In the genomic region with DNA sequence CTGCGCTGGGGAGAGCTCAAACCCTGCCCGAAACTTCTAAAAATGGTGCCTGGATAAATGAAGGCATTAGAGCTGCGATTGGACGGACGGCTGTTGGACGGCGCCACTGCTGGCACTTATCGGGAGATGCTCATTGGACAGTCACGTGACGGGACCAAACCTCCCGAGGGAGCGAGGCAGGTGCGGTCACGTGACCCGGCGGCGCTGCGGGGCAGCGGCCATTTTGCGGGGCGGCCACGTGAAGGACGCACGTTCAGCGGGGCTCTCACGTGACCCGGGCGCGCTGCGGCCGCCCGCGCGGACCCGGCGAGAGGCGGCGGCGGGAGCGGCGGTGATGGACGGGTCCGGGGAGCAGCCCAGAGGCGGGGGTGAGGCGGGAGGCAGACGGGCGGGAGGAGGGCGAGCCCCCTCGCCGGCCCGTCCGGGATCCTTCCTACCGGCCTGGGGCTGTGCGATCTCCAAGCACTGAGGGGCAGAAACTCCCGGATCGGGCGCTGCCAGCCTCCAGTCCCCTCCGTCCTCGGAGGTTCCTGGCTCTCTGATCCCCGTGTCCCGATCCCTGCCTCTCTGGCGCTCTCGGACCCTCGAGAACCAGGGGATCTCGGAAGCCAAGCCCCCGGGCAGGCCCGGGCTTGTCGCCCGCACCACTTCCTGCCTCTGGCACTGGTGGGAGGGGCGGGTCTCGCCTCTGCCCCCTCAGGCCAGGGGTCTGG, we compare ENCODE assay signal across 1 cellular context.
A peak's percentile ranks its signal among the peaks of the same experiment; 100 is the strongest.
TF ChIP-seq lines count a peak whose summit lies in the region.

A gene (plus strand): TSS at position 281 of the 713 bp plus-strand sequence. CDS start 54 bp downstream, at position 335.

TF ChIP-seq in HepG2, 621 proteins besides CTCF, POLR2A, EP300 and RAD21 (continued from another document and continues in another):
- TF ChIP-seq, protein P1, sequence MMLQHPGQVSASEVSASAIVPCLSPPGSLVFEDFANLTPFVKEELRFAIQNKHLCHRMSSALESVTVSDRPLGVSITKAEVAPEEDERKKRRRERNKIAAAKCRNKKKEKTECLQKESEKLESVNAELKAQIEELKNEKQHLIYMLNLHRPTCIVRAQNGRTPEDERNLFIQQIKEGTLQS (CRISPR knock-in tag; IDR thresholded peaks at IDR 0.05), result no peak
- peak; percentile 76 for TF ChIP-seq TBX2 (CRISPR knock-in tag; IDR thresholded peaks at IDR 0.05; ENCODE audit: borderline replicate concordance)
- TF ChIP-seq ZSCAN12 (CRISPR knock-in tag; IDR thresholded peaks at IDR 0.05), result peak; percentile 50; the same call in 1 of the 2 replicates
- TF ChIP-seq RORA (CRISPR knock-in tag; IDR thresholded peaks at IDR 0.05), result no peak
- TF ChIP-seq, protein P2, sequence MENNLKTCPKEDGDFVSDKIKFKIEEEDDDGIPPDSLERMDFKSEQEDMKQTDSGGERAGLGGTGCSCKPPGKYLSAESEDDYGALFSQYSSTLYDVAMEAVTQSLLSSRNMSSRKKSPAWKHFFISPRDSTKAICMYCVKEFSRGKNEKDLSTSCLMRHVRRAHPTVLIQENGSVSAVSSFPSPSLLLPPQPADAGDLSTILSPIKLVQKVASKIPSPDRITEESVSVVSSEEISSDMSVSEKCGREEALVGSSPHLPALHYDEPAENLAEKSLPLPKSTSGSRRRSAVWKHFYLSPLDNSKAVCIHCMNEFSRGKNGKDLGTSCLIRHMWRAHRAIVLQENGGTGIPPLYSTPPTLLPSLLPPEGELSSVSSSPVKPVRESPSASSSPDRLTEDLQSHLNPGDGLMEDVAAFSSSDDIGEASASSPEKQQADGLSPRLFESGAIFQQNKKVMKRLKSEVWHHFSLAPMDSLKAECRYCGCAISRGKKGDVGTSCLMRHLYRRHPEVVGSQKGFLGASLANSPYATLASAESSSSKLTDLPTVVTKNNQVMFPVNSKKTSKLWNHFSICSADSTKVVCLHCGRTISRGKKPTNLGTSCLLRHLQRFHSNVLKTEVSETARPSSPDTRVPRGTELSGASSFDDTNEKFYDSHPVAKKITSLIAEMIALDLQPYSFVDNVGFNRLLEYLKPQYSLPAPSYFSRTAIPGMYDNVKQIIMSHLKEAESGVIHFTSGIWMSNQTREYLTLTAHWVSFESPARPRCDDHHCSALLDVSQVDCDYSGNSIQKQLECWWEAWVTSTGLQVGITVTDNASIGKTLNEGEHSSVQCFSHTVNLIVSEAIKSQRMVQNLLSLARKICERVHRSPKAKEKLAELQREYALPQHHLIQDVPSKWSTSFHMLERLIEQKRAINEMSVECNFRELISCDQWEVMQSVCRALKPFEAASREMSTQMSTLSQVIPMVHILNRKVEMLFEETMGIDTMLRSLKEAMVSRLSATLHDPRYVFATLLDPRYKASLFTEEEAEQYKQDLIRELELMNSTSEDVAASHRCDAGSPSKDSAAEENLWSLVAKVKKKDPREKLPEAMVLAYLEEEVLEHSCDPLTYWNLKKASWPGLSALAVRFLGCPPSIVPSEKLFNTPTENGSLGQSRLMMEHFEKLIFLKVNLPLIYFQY (CRISPR knock-in tag; IDR thresholded peaks at IDR 0.05; ENCODE audit: borderline replicate concordance), result no peak; the same call in 1 of the 2 replicates
- TF ChIP-seq ZNF260 (CRISPR knock-in tag; IDR thresholded peaks at IDR 0.05; ENCODE audit: borderline replicate concordance, low read depth), result no peak
- TF ChIP-seq ZNF292 (CRISPR knock-in tag; IDR thresholded peaks at IDR 0.05; ENCODE audit: borderline replicate concordance, low read depth), result no peak
- TF ChIP-seq, protein P3, sequence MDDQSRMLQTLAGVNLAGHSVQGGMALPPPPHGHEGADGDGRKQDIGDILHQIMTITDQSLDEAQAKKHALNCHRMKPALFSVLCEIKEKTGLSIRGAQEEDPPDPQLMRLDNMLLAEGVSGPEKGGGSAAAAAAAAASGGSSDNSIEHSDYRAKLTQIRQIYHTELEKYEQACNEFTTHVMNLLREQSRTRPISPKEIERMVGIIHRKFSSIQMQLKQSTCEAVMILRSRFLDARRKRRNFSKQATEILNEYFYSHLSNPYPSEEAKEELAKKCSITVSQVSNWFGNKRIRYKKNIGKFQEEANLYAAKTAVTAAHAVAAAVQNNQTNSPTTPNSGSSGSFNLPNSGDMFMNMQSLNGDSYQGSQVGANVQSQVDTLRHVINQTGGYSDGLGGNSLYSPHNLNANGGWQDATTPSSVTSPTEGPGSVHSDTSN (CRISPR knock-in tag; IDR thresholded peaks at IDR 0.05; ENCODE audit: borderline replicate concordance), result no peak
- no peak for TF ChIP-seq NFE2L2 (IDR thresholded peaks at IDR 0.05; ENCODE audit: low read length)
- TF ChIP-seq, protein P4, sequence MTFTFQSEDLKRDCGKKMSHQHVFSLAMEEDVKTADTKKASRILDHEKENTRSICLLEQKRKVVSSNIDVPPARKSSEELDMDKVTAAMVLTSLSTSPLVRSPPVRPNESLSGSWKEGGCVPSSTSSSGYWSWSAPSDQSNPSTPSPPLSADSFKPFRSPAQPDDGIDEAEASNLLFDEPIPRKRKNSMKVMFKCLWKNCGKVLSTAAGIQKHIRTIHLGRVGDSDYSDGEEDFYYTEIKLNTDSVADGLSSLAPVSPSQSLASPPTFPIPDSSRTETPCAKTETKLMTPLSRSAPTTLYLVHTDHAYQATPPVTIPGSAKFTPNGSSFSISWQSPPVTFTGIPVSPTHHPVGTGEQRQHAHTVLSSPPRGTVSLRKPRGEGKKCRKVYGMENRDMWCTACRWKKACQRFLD (CRISPR knock-in tag; IDR thresholded peaks at IDR 0.05; ENCODE audit: borderline replicate concordance), result no peak
- TF ChIP-seq ZNF121 (CRISPR knock-in tag; IDR thresholded peaks at IDR 0.05), result no peak
- TF ChIP-seq, protein P5, sequence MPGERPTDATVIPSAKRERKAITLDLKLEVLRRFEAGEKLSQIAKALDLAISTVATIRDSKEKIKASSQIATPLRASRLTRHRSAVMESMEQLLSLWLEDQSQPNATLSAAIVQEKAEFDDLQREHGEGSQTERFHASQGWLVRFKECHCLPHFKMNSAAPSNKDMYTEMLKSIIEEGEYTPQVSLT (CRISPR knock-in tag; IDR thresholded peaks at IDR 0.05; ENCODE audit: borderline replicate concordance, low read depth), result no peak; the same call in 1 of the 2 replicates
- TF ChIP-seq, protein P6, sequence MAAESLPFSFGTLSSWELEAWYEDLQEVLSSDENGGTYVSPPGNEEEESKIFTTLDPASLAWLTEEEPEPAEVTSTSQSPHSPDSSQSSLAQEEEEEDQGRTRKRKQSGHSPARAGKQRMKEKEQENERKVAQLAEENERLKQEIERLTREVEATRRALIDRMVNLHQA (CRISPR knock-in tag; IDR thresholded peaks at IDR 0.05), result no peak
- TF ChIP-seq GPN1 (CRISPR knock-in tag; IDR thresholded peaks at IDR 0.05; ENCODE audit: borderline replicate concordance), result no peak
- TF ChIP-seq DNMT1 (CRISPR knock-in tag; IDR thresholded peaks at IDR 0.05), result no peak
- TF ChIP-seq, protein P7, sequence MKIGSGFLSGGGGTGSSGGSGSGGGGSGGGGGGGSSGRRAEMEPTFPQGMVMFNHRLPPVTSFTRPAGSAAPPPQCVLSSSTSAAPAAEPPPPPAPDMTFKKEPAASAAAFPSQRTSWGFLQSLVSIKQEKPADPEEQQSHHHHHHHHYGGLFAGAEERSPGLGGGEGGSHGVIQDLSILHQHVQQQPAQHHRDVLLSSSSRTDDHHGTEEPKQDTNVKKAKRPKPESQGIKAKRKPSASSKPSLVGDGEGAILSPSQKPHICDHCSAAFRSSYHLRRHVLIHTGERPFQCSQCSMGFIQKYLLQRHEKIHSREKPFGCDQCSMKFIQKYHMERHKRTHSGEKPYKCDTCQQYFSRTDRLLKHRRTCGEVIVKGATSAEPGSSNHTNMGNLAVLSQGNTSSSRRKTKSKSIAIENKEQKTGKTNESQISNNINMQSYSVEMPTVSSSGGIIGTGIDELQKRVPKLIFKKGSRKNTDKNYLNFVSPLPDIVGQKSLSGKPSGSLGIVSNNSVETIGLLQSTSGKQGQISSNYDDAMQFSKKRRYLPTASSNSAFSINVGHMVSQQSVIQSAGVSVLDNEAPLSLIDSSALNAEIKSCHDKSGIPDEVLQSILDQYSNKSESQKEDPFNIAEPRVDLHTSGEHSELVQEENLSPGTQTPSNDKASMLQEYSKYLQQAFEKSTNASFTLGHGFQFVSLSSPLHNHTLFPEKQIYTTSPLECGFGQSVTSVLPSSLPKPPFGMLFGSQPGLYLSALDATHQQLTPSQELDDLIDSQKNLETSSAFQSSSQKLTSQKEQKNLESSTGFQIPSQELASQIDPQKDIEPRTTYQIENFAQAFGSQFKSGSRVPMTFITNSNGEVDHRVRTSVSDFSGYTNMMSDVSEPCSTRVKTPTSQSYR (CRISPR knock-in tag; IDR thresholded peaks at IDR 0.05; ENCODE audit: borderline replicate concordance), result 0 out of 2 replicates have a peak, but pooled peaks have one; percentile 18
- TF ChIP-seq, protein P8, sequence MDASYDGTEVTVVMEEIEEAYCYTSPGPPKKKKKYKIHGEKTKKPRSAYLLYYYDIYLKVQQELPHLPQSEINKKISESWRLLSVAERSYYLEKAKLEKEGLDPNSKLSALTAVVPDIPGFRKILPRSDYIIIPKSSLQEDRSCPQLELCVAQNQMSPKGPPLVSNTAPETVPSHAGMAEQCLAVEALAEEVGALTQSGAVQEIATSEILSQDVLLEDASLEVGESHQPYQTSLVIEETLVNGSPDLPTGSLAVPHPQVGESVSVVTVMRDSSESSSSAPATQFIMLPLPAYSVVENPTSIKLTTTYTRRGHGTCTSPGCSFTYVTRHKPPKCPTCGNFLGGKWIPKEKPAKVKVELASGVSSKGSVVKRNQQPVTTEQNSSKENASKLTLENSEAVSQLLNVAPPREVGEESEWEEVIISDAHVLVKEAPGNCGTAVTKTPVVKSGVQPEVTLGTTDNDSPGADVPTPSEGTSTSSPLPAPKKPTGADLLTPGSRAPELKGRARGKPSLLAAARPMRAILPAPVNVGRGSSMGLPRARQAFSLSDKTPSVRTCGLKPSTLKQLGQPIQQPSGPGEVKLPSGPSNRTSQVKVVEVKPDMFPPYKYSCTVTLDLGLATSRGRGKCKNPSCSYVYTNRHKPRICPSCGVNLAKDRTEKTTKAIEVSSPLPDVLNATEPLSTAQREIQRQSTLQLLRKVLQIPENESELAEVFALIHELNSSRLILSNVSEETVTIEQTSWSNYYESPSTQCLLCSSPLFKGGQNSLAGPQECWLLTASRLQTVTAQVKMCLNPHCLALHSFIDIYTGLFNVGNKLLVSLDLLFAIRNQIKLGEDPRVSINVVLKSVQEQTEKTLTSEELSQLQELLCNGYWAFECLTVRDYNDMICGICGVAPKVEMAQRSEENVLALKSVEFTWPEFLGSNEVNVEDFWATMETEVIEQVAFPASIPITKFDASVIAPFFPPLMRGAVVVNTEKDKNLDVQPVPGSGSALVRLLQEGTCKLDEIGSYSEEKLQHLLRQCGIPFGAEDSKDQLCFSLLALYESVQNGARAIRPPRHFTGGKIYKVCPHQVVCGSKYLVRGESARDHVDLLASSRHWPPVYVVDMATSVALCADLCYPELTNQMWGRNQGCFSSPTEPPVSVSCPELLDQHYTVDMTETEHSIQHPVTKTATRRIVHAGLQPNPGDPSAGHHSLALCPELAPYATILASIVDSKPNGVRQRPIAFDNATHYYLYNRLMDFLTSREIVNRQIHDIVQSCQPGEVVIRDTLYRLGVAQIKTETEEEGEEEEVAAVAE (CRISPR knock-in tag; IDR thresholded peaks at IDR 0.05; ENCODE audit: borderline replicate concordance), result no peak
- 0 out of 2 replicates have a peak, but pooled peaks have one; percentile 14 for TF ChIP-seq KDM3A (CRISPR knock-in tag; IDR thresholded peaks at IDR 0.05; ENCODE audit: low read depth)
- no peak for TF ChIP-seq ATAD3A (CRISPR knock-in tag; IDR thresholded peaks at IDR 0.05)
- TF ChIP-seq U2AF2 (IDR thresholded peaks at IDR 0.05; ENCODE audit: low read depth, low read length), result 0 out of 2 replicates have a peak, but pooled peaks have one; percentile 26
- peak; percentile 76 for TF ChIP-seq ATF7-NPFF (CRISPR knock-in tag; IDR thresholded peaks at IDR 0.05; ENCODE audit: low read depth)
- no peak for TF ChIP-seq FOXM1 (CRISPR knock-in tag; IDR thresholded peaks at IDR 0.05)
- TF ChIP-seq, protein P9, sequence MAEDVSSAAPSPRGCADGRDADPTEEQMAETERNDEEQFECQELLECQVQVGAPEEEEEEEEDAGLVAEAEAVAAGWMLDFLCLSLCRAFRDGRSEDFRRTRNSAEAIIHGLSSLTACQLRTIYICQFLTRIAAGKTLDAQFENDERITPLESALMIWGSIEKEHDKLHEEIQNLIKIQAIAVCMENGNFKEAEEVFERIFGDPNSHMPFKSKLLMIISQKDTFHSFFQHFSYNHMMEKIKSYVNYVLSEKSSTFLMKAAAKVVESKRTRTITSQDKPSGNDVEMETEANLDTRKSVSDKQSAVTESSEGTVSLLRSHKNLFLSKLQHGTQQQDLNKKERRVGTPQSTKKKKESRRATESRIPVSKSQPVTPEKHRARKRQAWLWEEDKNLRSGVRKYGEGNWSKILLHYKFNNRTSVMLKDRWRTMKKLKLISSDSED (CRISPR knock-in tag; IDR thresholded peaks at IDR 0.05), result no peak
- peak; percentile 33; the same call in 1 of the 2 replicates for TF ChIP-seq GFI1 (CRISPR knock-in tag; IDR thresholded peaks at IDR 0.05; ENCODE audit: borderline replicate concordance)
- peak; percentile 100 for TF ChIP-seq BHLHE40 (IDR thresholded peaks at IDR 0.05; ENCODE audit: low read length)
- TF ChIP-seq, protein P10, sequence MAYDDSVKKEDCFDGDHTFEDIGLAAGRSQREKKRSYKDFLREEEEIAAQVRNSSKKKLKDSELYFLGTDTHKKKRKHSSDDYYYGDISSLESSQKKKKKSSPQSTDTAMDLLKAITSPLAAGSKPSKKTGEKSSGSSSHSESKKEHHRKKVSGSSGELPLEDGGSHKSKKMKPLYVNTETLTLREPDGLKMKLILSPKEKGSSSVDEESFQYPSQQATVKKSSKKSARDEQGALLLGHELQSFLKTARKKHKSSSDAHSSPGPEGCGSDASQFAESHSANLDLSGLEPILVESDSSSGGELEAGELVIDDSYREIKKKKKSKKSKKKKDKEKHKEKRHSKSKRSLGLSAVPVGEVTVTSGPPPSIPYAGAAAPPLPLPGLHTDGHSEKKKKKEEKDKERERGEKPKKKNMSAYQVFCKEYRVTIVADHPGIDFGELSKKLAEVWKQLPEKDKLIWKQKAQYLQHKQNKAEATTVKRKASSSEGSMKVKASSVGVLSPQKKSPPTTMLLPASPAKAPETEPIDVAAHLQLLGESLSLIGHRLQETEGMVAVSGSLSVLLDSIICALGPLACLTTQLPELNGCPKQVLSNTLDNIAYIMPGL (CRISPR knock-in tag; IDR thresholded peaks at IDR 0.05; ENCODE audit: borderline replicate concordance in 1 of 2, low read depth in 1 of 2), result peak; percentile 54 to 80; a peak in 2 of 4 replicates
- TF ChIP-seq RFXANK (CRISPR knock-in tag; IDR thresholded peaks at IDR 0.05), result no peak
- TF ChIP-seq MAZ (IDR thresholded peaks at IDR 0.05; ENCODE audit: borderline replicate concordance, low read depth, low read length), result no peak
- TF ChIP-seq MAZ (CRISPR knock-in tag; IDR thresholded peaks at IDR 0.05; ENCODE audit: low read depth), result peak; percentile 80; the same call in 1 of the 2 replicates
- no peak for TF ChIP-seq ZNF33B (CRISPR knock-in tag; IDR thresholded peaks at IDR 0.05)
- peak; percentile 7; the same call in 1 of the 2 replicates for TF ChIP-seq FOSL2 (CRISPR knock-in tag; IDR thresholded peaks at IDR 0.05)
- TF ChIP-seq, protein P11, sequence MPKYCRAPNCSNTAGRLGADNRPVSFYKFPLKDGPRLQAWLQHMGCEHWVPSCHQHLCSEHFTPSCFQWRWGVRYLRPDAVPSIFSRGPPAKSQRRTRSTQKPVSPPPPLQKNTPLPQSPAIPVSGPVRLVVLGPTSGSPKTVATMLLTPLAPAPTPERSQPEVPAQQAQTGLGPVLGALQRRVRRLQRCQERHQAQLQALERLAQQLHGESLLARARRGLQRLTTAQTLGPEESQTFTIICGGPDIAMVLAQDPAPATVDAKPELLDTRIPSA (CRISPR knock-in tag; IDR thresholded peaks at IDR 0.05; ENCODE audit: borderline replicate concordance), result peak; percentile 75
- TF ChIP-seq ZNF766 (CRISPR knock-in tag; IDR thresholded peaks at IDR 0.05; ENCODE audit: borderline replicate concordance), result no peak; the same call in 1 of the 2 replicates
- no peak for TF ChIP-seq GZF1 (CRISPR knock-in tag; IDR thresholded peaks at IDR 0.05)
- TF ChIP-seq ZNF20 (CRISPR knock-in tag; IDR thresholded peaks at IDR 0.05), result 0 out of 2 replicates have a peak, but pooled peaks have one; percentile 41
- no peak for TF ChIP-seq SP1 (IDR thresholded peaks at IDR 0.05)
- TF ChIP-seq SP1 (CRISPR knock-in tag; IDR thresholded peaks at IDR 0.05), result peak; percentile 30; the same call in 1 of the 2 replicates
- TF ChIP-seq KLF15 (CRISPR knock-in tag; IDR thresholded peaks at IDR 0.05; ENCODE audit: borderline replicate concordance), result no peak
